Comparison of ENCODE assay signal across 8 cellular contexts in genomic region chr12:53079226-53080117, GRCh38. TPM values are rescaled to one million over a fixed set of nuclear protein-coding genes. Genes with fewer than 3 reads are reported as not detected.
DNase-seq lines count a peak whose midpoint lies in the region; ATAC-seq and TF ChIP-seq lines count a peak whose summit lies in the region.

A gene with protein sequence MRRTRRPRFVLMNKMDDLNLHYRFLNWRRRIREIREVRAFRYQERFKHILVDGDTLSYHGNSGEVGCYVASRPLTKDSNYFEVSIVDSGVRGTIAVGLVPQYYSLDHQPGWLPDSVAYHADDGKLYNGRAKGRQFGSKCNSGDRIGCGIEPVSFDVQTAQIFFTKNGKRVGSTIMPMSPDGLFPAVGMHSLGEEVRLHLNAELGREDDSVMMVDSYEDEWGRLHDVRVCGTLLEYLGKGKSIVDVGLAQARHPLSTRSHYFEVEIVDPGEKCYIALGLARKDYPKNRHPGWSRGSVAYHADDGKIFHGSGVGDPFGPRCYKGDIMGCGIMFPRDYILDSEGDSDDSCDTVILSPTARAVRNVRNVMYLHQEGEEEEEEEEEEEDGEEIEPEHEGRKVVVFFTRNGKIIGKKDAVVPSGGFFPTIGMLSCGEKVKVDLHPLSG (minus strand): TSS chr12:53079390. CDS start chr12:53079333, 57 bp downstream.

- H3K4me3 ChIP-seq in right lobe of liver = peak within 1 kb of the TSS; percentile 78 to 82 (median 81)

- WGBS in right lobe of liver (ENCODE audit: insufficient coverage, low coverage, low lambda C conversion rate, missing lambda C conversion rate) = 6% methylated on average over 18 of the region's 67 CpGs

- peaks cover 0 to 13% (median 1%) of the 10 kb centered on the region in 4 donors for H3K4me1 ChIP-seq in right lobe of liver

- intact Hi-C loops in right lobe of liver (cut with DNase I) = loop anchor here in 1 of 2 donors (10.0 kb wide), 1 partner anchor 205 kb away; no protein-coding TSS in a partner anchor

- peak; percentile 91 for TF ChIP-seq POLR2A in right lobe of liver (IDR thresholded peaks at IDR 0.05)

- peaks cover 0 to 14% (median 6%) of the 10 kb centered on the region in 4 donors for H3K36me3 ChIP-seq in right lobe of liver

- TF ChIP-seq CTCF in C4-2B (conservative IDR thresholded peaks at IDR 0.05) (no peak), right lobe of liver (IDR thresholded peaks at IDR 0.05) (no peak)

- no peaks in the 10 kb centered on the region for H3K27me3 ChIP-seq in right lobe of liver

- H3K9me3 ChIP-seq in right lobe of liver = no peaks in the 10 kb centered on the region

- H3K27ac ChIP-seq in C4-2B = peak within 1 kb of the TSS; percentile 82
- peak within 1 kb of the TSS; percentile 72 to 89 (median 73) for H3K27ac ChIP-seq in right lobe of liver

- DNase-seq in NCI-H774 (lab: John Stamatoyannopoulos, UW) = peak; percentile 98
- peak; percentile 95 for DNase-seq in activated CD4-positive, alpha-beta T cell treated with anti-CD3 and anti-CD28 coated beads, Interleukin-2, amount 50 U/mL, for 4 hours
- DNase-seq in dermis blood vessel endothelial cell = peak; percentile 97
- DNase-seq in right lobe of liver = peak; percentile 96 to 97 (median 97)
- peak; percentile 94 for DNase-seq in stimulated activated CD4-positive, alpha-beta T cell treated with anti-CD3 and anti-CD28 coated beads, Interleukin-4, amount 100 ng/mL, for 4 hours

- ATAC-seq in GM19395 (IDR thresholded peaks at IDR 0.05; ENCODE audit: unreplicated experiment) (peak; percentile 97), HG03565 (IDR thresholded peaks at IDR 0.05; ENCODE audit: unreplicated experiment) (peak; percentile 93), right lobe of liver (peak; percentile 98 to 100 (median 100))

RNA-seq across cellular contexts. Expression of the gene that starts here (rescaled TPM):
- total RNA-seq in dermis blood vessel endothelial cell (13.1 and 16.5 TPM in 2 replicates), right lobe of liver (10 to 100 TPM; 12.3 to 18.2 (median 14.4) TPM)

Comparison
In these comparisons a context has a peak if more than half of its experiments do, and no peak if none do; other contexts are left out.
1. Peak in every context shown above with its lines: DNase-seq, ATAC-seq, H3K4me3 ChIP-seq and H3K27ac ChIP-seq.